Comparison of ENCODE assay signal across 8 cellular contexts in genomic region chr13:46552888-46553520, GRCh38. TPM values are rescaled to one million over a fixed set of nuclear protein-coding genes. Genes with fewer than 3 reads are reported as not detected.
DNase-seq lines count a peak whose midpoint lies in the region; ATAC-seq and TF ChIP-seq lines count a peak whose summit lies in the region.

LRCH1 (plus strand) TSS chr13:46553170; CDS start chr13:46553397, 227 bp downstream.

- peak; percentile 91 for DNase-seq in DMS 273 (lab: John Stamatoyannopoulos, UW; ENCODE audit: unreplicated experiment)
- no peak for DNase-seq in LNCaP clone FGC (ENCODE audit: low read depth)
- peak; percentile 88 for DNase-seq in RWPE2 (ENCODE audit: low spot score)
- DNase-seq in activated T-helper 1 cell treated with anti-CD3 and anti-CD28 coated beads, Interleukin-2, amount 50 U/mL, for 16 hours (ENCODE audit: low read depth in 1 of 2, low spot score in 1 of 2), result peak; percentile 69 to 79
- DNase-seq in fibroblast of gingiva (ENCODE audit: low read depth), result peak; percentile 95
- peak; percentile 71 to 92 (median 81) for DNase-seq in naive thymus-derived CD8-positive, alpha-beta T cell
- peak; percentile 74 for DNase-seq in stimulated activated naive B cell treated with anti-CD40 and anti-IgM and Interleukin-4, amounts not matched to agents 10 μg/mL and 1 μg/mL and 100 μg/mL, for 72 hours

- peaks cover 28 to 49% (median 45%) of the 10 kb centered on the region in 4 donors for H3K4me1 Mint-ChIP-seq in naive thymus-derived CD8-positive, alpha-beta T cell
- peaks cover 22 to 50% of the 10 kb centered on the region in 2 donors for H3K4me1 Mint-ChIP-seq in stimulated activated naive B cell treated with anti-CD40 and anti-IgM and Interleukin-4, amounts not matched to agents 10 μg/mL and 1 μg/mL and 100 μg/mL, for 72 hours

- H3K9me3 ChIP-seq in RWPE2 (ENCODE audit: severe bottlenecking), result no peaks in the 10 kb centered on the region

- peak; percentile 65 for ATAC-seq in GM21723 (IDR thresholded peaks at IDR 0.05; ENCODE audit: unreplicated experiment)
- ATAC-seq in RWPE2 (ENCODE audit: low read depth), result peak; percentile 83
- ATAC-seq in naive thymus-derived CD8-positive, alpha-beta T cell, result peak; percentile 77 to 81
- peak; percentile 79 to 81 for ATAC-seq in stimulated activated naive B cell treated with anti-CD40 and anti-IgM and Interleukin-4, amounts not matched to agents 10 μg/mL and 1 μg/mL and 100 μg/mL, for 72 hours (replicated peaks)

- H3K4me3 Mint-ChIP-seq in naive thymus-derived CD8-positive, alpha-beta T cell, result peak within 1 kb of the TSS; percentile 90 to 96 (median 94)
- H3K4me3 Mint-ChIP-seq in stimulated activated naive B cell treated with anti-CD40 and anti-IgM and Interleukin-4, amounts not matched to agents 10 μg/mL and 1 μg/mL and 100 μg/mL, for 72 hours, result peak within 1 kb of the TSS; percentile 98 to 99

- POLR2A ChIA-PET in naive thymus-derived CD8-positive, alpha-beta T cell (lab: Charles Lee), result interaction anchor here (1.1 to 1.9 kb wide), 5 partner anchors 23 to 243 kb away, joined by 3 to 8 read pairs (median 4); no protein-coding TSS in a partner anchor

- peaks cover 0 to 3% (median 0%) of the 10 kb centered on the region in 5 donors for H3K27me3 Mint-ChIP-seq in naive thymus-derived CD8-positive, alpha-beta T cell
- H3K27me3 Mint-ChIP-seq in stimulated activated naive B cell treated with anti-CD40 and anti-IgM and Interleukin-4, amounts not matched to agents 10 μg/mL and 1 μg/mL and 100 μg/mL, for 72 hours, result no peaks in the 10 kb centered on the region

- H3K4me3 ChIP-seq in LNCaP clone FGC (ENCODE audit: low read depth, low read length) (peak within 1 kb of the TSS; percentile 84), RWPE2 (ENCODE audit: severe bottlenecking) (peak within 1 kb of the TSS; percentile 96)

- no peaks in the 10 kb centered on the region for H3K36me3 ChIP-seq in RWPE2 (ENCODE audit: low read depth)

- no peaks in the 10 kb centered on the region for H3K36me3 Mint-ChIP-seq in naive thymus-derived CD8-positive, alpha-beta T cell
- H3K36me3 Mint-ChIP-seq in stimulated activated naive B cell treated with anti-CD40 and anti-IgM and Interleukin-4, amounts not matched to agents 10 μg/mL and 1 μg/mL and 100 μg/mL, for 72 hours, result peaks cover 0 to 3% of the 10 kb centered on the region in 2 donors

- TF ChIP-seq CTCF in LNCaP clone FGC (IDR thresholded peaks at IDR 0.05; ENCODE audit: control insufficient read depth, extremely low read depth, insufficient read depth) (no peak), RWPE2 (IDR thresholded peaks at IDR 0.05; ENCODE audit: poor library complexity, severe bottlenecking) (no peak)

- H3K9me3 Mint-ChIP-seq in naive thymus-derived CD8-positive, alpha-beta T cell, result no peaks in the 10 kb centered on the region
- no peaks in the 10 kb centered on the region for H3K9me3 Mint-ChIP-seq in stimulated activated naive B cell treated with anti-CD40 and anti-IgM and Interleukin-4, amounts not matched to agents 10 μg/mL and 1 μg/mL and 100 μg/mL, for 72 hours

- H3K4me1 ChIP-seq in RWPE2 (ENCODE audit: insufficient read depth, poor library complexity, severe bottlenecking), result no peaks in the 10 kb centered on the region

- peak within 1 kb of the TSS; percentile 77 to 97 (median 95) for H3K27ac Mint-ChIP-seq in naive thymus-derived CD8-positive, alpha-beta T cell
- H3K27ac Mint-ChIP-seq in stimulated activated naive B cell treated with anti-CD40 and anti-IgM and Interleukin-4, amounts not matched to agents 10 μg/mL and 1 μg/mL and 100 μg/mL, for 72 hours, result peak within 1 kb of the TSS; percentile 96

- peak within 1 kb of the TSS; percentile 88 for H3K27ac ChIP-seq in RWPE2 (ENCODE audit: poor library complexity, severe bottlenecking)

- H3K27me3 ChIP-seq in RWPE2 (ENCODE audit: insufficient read depth, poor library complexity, severe bottlenecking), result no peaks in the 10 kb centered on the region

RNA-seq across cellular contexts. Expression of gene LRCH1, which starts in this region (rescaled TPM):
- 10 to 100 TPM; 15.8 to 17.1 TPM for total RNA-seq in naive thymus-derived CD8-positive, alpha-beta T cell
- 1 to 10 TPM; 1.3 to 3.8 (median 1.4) TPM for polyA plus RNA-seq in naive thymus-derived CD8-positive, alpha-beta T cell
